In the genomic region with DNA sequence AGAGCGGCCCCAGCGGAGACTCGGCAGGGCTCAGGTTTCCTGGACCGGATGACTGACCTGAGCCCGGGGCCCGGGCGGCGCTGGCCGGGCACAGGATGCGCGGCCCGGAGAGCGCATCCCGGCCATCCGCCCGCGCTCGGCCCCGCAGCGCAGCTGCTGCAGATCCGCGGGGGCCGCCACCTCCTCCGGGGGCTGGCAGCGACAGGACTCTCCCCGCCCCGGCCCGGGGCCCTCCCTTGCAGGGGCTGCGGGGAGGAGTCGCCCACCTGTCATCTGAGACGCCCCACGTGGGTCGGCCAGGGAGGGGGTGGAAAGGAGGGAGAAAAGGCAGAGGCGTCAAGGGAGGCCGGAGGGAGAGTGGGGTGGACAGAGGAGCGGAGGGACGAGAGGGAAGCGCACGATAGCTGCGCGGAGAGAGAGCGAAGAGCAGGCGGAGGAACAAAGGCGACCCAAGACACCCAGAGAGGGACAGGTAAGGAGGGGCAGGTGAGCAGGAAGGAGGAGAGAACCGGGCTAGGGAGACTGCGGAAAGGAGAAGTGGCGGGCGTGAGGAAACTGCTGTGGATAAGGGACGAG, we compare ENCODE assay signal across 8 cellular contexts. TPM values are rescaled to one million over a fixed set of nuclear protein-coding genes. Genes with fewer than 3 reads are reported as not detected.
DNase-seq lines count a peak whose midpoint lies in the region; ATAC-seq and TF ChIP-seq lines count a peak whose summit lies in the region.

No MANE protein-coding gene starts in this region.

- H3K36me3 ChIP-seq in ES-I3 (ENCODE audit: insufficient read depth, low read length) (peaks cover 11% of the 10 kb centered on the region), SJCRH30 (peaks cover 23% of the 10 kb centered on the region), adrenal gland (replicated peaks in 1 of 2) (peaks cover 0 to 13% of the 10 kb centered on the region in 2 donors), vagina (peaks cover 0 to 14% of the 10 kb centered on the region in 2 donors)

- H3K4me1 ChIP-seq in ES-I3 (ENCODE audit: insufficient read depth, low read length) = peaks cover 20% of the 10 kb centered on the region
- H3K4me1 ChIP-seq in SJCRH30 = peaks cover 28% of the 10 kb centered on the region
- H3K4me1 ChIP-seq in adrenal gland (replicated peaks in 1 of 2) = peaks cover 27 to 64% of the 10 kb centered on the region in 2 donors
- H3K4me1 ChIP-seq in vagina = peaks cover 43% of the 10 kb centered on the region

- intact Hi-C loops in adrenal gland (cut with DNase I) = no loop called here
- intact Hi-C loops in left cardiac atrium (cut with DNase I) = loop anchor here (5.0 kb wide), 2 partner anchors 39 to 44 kb away; no protein-coding TSS in a partner anchor
- intact Hi-C loops in vagina (cut with DNase I) = no loop called here

- peaks cover 10% of the 10 kb centered on the region for H3K36me3 Mint-ChIP-seq in progenitor cell of endocrine pancreas (ENCODE audit: insufficient read depth)

- no peaks in the 10 kb centered on the region for H3K9me3 Mint-ChIP-seq in progenitor cell of endocrine pancreas (ENCODE audit: low read depth)

- DNase-seq in SJCRH30 (peak; percentile 98), adrenal gland (peak; percentile 76 to 92 (median 85)), left cardiac atrium (peak; percentile 82), progenitor cell of endocrine pancreas (ENCODE audit: low spot score, unreplicated experiment) (peak; percentile 62), vagina (ENCODE audit: extremely low spot score in 2 of 2) (peak in 1 of 2 donors; percentile 96)

- H3K4me1 Mint-ChIP-seq in progenitor cell of endocrine pancreas (ENCODE audit: low read depth) = peaks cover 41% of the 10 kb centered on the region

- TF ChIP-seq CTCF in adrenal gland (IDR thresholded peaks at IDR 0.05) (peak in 1 of 6 experiments; percentile 31), progenitor cell of endocrine pancreas (IDR thresholded peaks at IDR 0.05; ENCODE audit: unreplicated experiment) (no peak), vagina (IDR thresholded peaks at IDR 0.05) (no peak)

- peak overlapping the region; percentile 97 for H3K4me3 ChIP-seq in SJCRH30
- peak overlapping the region; percentile 51 to 97 (median 73) for H3K4me3 ChIP-seq in adrenal gland
- peak overlapping the region; percentile 71 to 82 for H3K4me3 ChIP-seq in vagina

- H3K27me3 ChIP-seq in SJCRH30 (no peaks in the 10 kb centered on the region), adrenal gland (no peaks in the 10 kb centered on the region), vagina (no peaks in the 10 kb centered on the region)

- H3K27ac ChIP-seq in SJCRH30 (peak overlapping the region; percentile 95), adrenal gland (peak overlapping the region; percentile 95 to 100 (median 99)), vagina (peak overlapping the region; percentile 99)

- peaks cover 2% of the 10 kb centered on the region; the same call in 1 of the 2 replicates for H3K9me3 ChIP-seq in ES-I3 (ENCODE audit: control insufficient read depth, insufficient read depth, low read length)
- H3K9me3 ChIP-seq in SJCRH30 (replicated peaks) = no peaks in the 10 kb centered on the region
- H3K9me3 ChIP-seq in adrenal gland (replicated peaks in 1 of 3) = no peaks in the 10 kb centered on the region
- no peaks in the 10 kb centered on the region for H3K9me3 ChIP-seq in vagina

- TF ChIP-seq RAD21 in Ishikawa (IDR thresholded peaks at IDR 0.05; ENCODE audit: low read depth) = no peak

- TF ChIP-seq EP300 in Ishikawa (IDR thresholded peaks at IDR 0.05; ENCODE audit: borderline replicate concordance) = no peak

- peak overlapping the region; percentile 98 for H3K27ac Mint-ChIP-seq in progenitor cell of endocrine pancreas

- TF ChIP-seq POLR2A in adrenal gland (IDR thresholded peaks at IDR 0.05) (peak; percentile 49 to 67), vagina (IDR thresholded peaks at IDR 0.05) (no peak)

- H3K4me3 Mint-ChIP-seq in progenitor cell of endocrine pancreas (ENCODE audit: low read depth) = peak overlapping the region; percentile 99

- H3K27me3 Mint-ChIP-seq in progenitor cell of endocrine pancreas = no peaks in the 10 kb centered on the region

- peak overlapping the region; percentile 96 for H3K9ac ChIP-seq in ES-I3 (ENCODE audit: low read depth, low read length)

- ATAC-seq in GM21619 (IDR thresholded peaks at IDR 0.05; ENCODE audit: unreplicated experiment) (peak; percentile 45), left cardiac atrium (peak; percentile 77 to 82)

- 0% methylated on average over 12 to 49 of the region's 49 CpGs for WGBS in adrenal gland, 4 donors

TF ChIP-seq in Ishikawa, 13 proteins besides CTCF, POLR2A, EP300 and RAD21:
- TF ChIP-seq EGR1 (IDR thresholded peaks at IDR 0.05) (peak; percentile 51; the same call in 1 of the 2 replicates), TAF1 (IDR thresholded peaks at IDR 0.05; ENCODE audit: low read depth) (peak; percentile 30; the same call in 1 of the 2 replicates), TCF12 (IDR thresholded peaks at IDR 0.05; ENCODE audit: low read depth) (no peak; the same call in 1 of the 2 replicates), YY1 (IDR thresholded peaks at IDR 0.05; ENCODE audit: low read depth) (no peak), CEBPB (IDR thresholded peaks at IDR 0.05) (no peak), ZBTB7A (IDR thresholded peaks at IDR 0.05; ENCODE audit: low read depth) (peak; percentile 64; the same call in 1 of the 2 replicates), TEAD4 (IDR thresholded peaks at IDR 0.05) (0 out of 2 replicates have a peak, but pooled peaks have one; percentile 5), FOXM1 (IDR thresholded peaks at IDR 0.05; ENCODE audit: borderline replicate concordance, low read depth) (no peak), NFIC (IDR thresholded peaks at IDR 0.05) (no peak), REST (IDR thresholded peaks at IDR 0.05; ENCODE audit: low read depth) (no peak)
- TF ChIP-seq, protein P1, sequence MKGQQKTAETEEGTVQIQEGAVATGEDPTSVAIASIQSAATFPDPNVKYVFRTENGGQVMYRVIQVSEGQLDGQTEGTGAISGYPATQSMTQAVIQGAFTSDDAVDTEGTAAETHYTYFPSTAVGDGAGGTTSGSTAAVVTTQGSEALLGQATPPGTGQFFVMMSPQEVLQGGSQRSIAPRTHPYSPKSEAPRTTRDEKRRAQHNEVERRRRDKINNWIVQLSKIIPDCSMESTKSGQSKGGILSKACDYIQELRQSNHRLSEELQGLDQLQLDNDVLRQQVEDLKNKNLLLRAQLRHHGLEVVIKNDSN (IDR thresholded peaks at IDR 0.05) = peak; percentile 89
- TF ChIP-seq, protein P2, sequence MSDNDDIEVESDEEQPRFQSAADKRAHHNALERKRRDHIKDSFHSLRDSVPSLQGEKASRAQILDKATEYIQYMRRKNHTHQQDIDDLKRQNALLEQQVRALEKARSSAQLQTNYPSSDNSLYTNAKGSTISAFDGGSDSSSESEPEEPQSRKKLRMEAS (IDR thresholded peaks at IDR 0.05) = peak; percentile 94
TF ChIP-seq in Ishikawa: peak in this region for 6.

RNA-seq across cellular contexts. Expression of gene PRKAR1A, which starts 0.5 kb away (rescaled TPM):
- total RNA-seq in SJCRH30 (2014; rRNA removed; shearing (Covaris generic)) = 407 and 454 TPM in 2 replicates
- total RNA-seq in adrenal gland (100 to 1,000 TPM; 138 to 467 (median 388) TPM), left cardiac atrium (100 to 1,000 TPM; 483 to 653 TPM), progenitor cell of endocrine pancreas (336 and 337 TPM in 2 replicates), vagina (186 TPM)
- polyA plus RNA-seq in adrenal gland = 100 to 1,000 TPM in 1 of 3 donors, 10 to 100 TPM in 2; 56.3 to 428 (median 84.1) TPM

RNA-seq across cellular contexts. Expression of gene WIPI1, which starts 54.5 kb away (rescaled TPM):
- total RNA-seq in SJCRH30 (2014; rRNA removed; shearing (Covaris generic)) = 19.0 and 25.8 TPM in 2 replicates
- total RNA-seq in adrenal gland = 100 to 1,000 TPM in 1 of 8 donors, 10 to 100 TPM in 7; 26.4 to 148 (median 51.0) TPM
- 10 to 100 TPM; 19.3 to 38.2 (median 23.5) TPM for polyA plus RNA-seq in adrenal gland
- total RNA-seq in left cardiac atrium = 10 to 100 TPM; 35.8 to 74.3 TPM
- total RNA-seq in progenitor cell of endocrine pancreas = 53.5 and 54.3 TPM in 2 replicates
- total RNA-seq in vagina = 37.3 TPM

Comparison
In these comparisons a context has a peak if more than half of its experiments do, and no peak if none do; other contexts are left out.
1. POLR2A ChIP-seq: peak in adrenal gland (2 of 2); none in vagina (0 of 2).
2. intact Hi-C loops: an anchor here in left cardiac atrium (5.0 kb wide); none called in adrenal gland and vagina.
3. Peak in every context shown above with its lines, with median percentiles within 50 percentile points of each other: H3K27ac ChIP-seq and H3K4me3 ChIP-seq.